Comparison of ENCODE assay signal across 32 cellular contexts in genomic region chr15:82856397-82857170, GRCh38. TPM values are rescaled to one million over a fixed set of nuclear protein-coding genes. Genes with fewer than 3 reads are reported as not detected.
DNase-seq lines count a peak whose midpoint lies in the region; ATAC-seq and TF ChIP-seq lines count a peak whose summit lies in the region.
"Had no signal": no experiment of that assay in that cellular context is flagged by ENCODE, and none has a peak within 500 bp of the region (broad histone marks: within the 10 kb centered on the region; RNA-seq: fewer than 3 reads in every experiment).

No MANE protein-coding gene starts in this region.

- no peak overlapping the region for H3K4me3 ChIP-seq in OCI-LY7 (ENCODE audit: low read depth, low read length, poor library complexity, severe bottlenecking)
- H3K4me3 ChIP-seq: breast epithelium, GM12878, lower lobe of right lung, mucosa of descending colon, sigmoid colon had no signal

- BruUV-seq in OCI-LY7 (replicated peaks; lab: Mats Ljungman, UMichigan): no TSS peak

- no peaks in the 10 kb centered on the region for H3K79me2 ChIP-seq in OCI-LY7 (ENCODE audit: insufficient read depth, low read depth, low read length)
- H3K79me2 ChIP-seq: parathyroid adenoma had no signal

- no peak overlapping the region for H3K4me2 ChIP-seq in OCI-LY7 (ENCODE audit: low read length)

- CTCF ChIA-PET in OCI-LY7 (lab: Charles Lee; ENCODE audit: unreplicated experiment): no interaction called here

- no peaks in the 10 kb centered on the region for H4K20me1 ChIP-seq in OCI-LY7 (ENCODE audit: insufficient read depth, low read length)

- TF ChIP-seq CTCF in OCI-LY7 (conservative IDR thresholded peaks at IDR 0.05; ENCODE audit: low read length) (no peak), progenitor cell of endocrine pancreas (IDR thresholded peaks at IDR 0.05; ENCODE audit: unreplicated experiment) (no peak)

- no peak overlapping the region for H3K27ac Mint-ChIP-seq in progenitor cell of endocrine pancreas
- H3K27ac Mint-ChIP-seq: activated CD4-positive, alpha-beta T cell treated with anti-CD3 and anti-CD28 coated beads for 36 hours; activated naive CD4-positive, alpha-beta T cell treated with anti-CD3 and anti-CD28 coated beads for 36 hours; activated T-cell treated with anti-CD3 and anti-CD28 coated beads, Interleukin-2, amount 50 U/mL, for 72 hours; natural killer cell treated with Interleukin-12 subunit alpha and Interleukin-12 subunit beta and Interleukin-15 and Interleukin-18, amount 100 ng/mL, for 72 hours; T-helper 17 cell had no signal

- no peaks in the 10 kb centered on the region for H3K9me3 Mint-ChIP-seq in progenitor cell of endocrine pancreas (ENCODE audit: low read depth)
- H3K9me3 Mint-ChIP-seq: activated naive CD4-positive, alpha-beta T cell treated with anti-CD3 and anti-CD28 coated beads for 36 hours; activated T-cell treated with anti-CD3 and anti-CD28 coated beads, Interleukin-2, amount 50 U/mL, for 72 hours; natural killer cell treated with Interleukin-12 subunit alpha and Interleukin-12 subunit beta and Interleukin-15 and Interleukin-18, amount 100 ng/mL, for 72 hours had no signal

- H3K4me3 Mint-ChIP-seq in progenitor cell of endocrine pancreas (ENCODE audit: low read depth): no peak overlapping the region
- H3K4me3 Mint-ChIP-seq: activated CD4-positive, alpha-beta T cell treated with anti-CD3 and anti-CD28 coated beads for 36 hours; activated naive CD4-positive, alpha-beta T cell treated with anti-CD3 and anti-CD28 coated beads for 36 hours; activated T-cell treated with anti-CD3 and anti-CD28 coated beads, Interleukin-2, amount 50 U/mL, for 72 hours; CD4-positive, CD25-positive, alpha-beta regulatory T cell; natural killer cell treated with Interleukin-12 subunit alpha and Interleukin-12 subunit beta and Interleukin-15 and Interleukin-18, amount 100 ng/mL, for 72 hours; T-helper 17 cell had no signal

- H2AFZ ChIP-seq in OCI-LY7 (ENCODE audit: low read length): peak overlapping the region; percentile 87; the same call in 1 of the 2 replicates
- H2AFZ ChIP-seq: parathyroid adenoma had no signal

- H3K36me3 ChIP-seq in OCI-LY7 (ENCODE audit: insufficient read depth, low read length): no peaks in the 10 kb centered on the region
- H3K36me3 ChIP-seq: breast epithelium, lower lobe of right lung, sigmoid colon had no signal

- no peak overlapping the region for H3K27ac ChIP-seq in OCI-LY7 (ENCODE audit: low read depth, low read length, poor library complexity, severe bottlenecking)
- H3K27ac ChIP-seq: breast epithelium, lower lobe of right lung, parathyroid adenoma, sigmoid colon had no signal

- H3K36me3 Mint-ChIP-seq in progenitor cell of endocrine pancreas (ENCODE audit: insufficient read depth): no peaks in the 10 kb centered on the region
- H3K36me3 Mint-ChIP-seq: CD4-positive, CD25-positive, alpha-beta regulatory T cell; natural killer cell treated with Interleukin-12 subunit alpha and Interleukin-12 subunit beta and Interleukin-15 and Interleukin-18, amount 100 ng/mL, for 72 hours had no signal

- H3K9me2 ChIP-seq in OCI-LY7 (ENCODE audit: insufficient read depth, low read length): no peaks in the 10 kb centered on the region
- H3K9me2 ChIP-seq: SK-N-SH had no signal

- intact Hi-C loops in OCI-LY7 (cut with micrococcal nuclease; ENCODE audit: unreplicated experiment) (no loop called here), sciatic nerve (cut with DNase I) (no loop called here)

- H3K27me3 Mint-ChIP-seq in progenitor cell of endocrine pancreas: no peaks in the 10 kb centered on the region
- H3K27me3 Mint-ChIP-seq: activated CD4-positive, alpha-beta T cell treated with anti-CD3 and anti-CD28 coated beads for 36 hours; CD4-positive, CD25-positive, alpha-beta regulatory T cell; natural killer cell treated with Interleukin-12 subunit alpha and Interleukin-12 subunit beta and Interleukin-15 and Interleukin-18, amount 100 ng/mL, for 72 hours had no signal

- H3K9me3 ChIP-seq in OCI-LY7 (ENCODE audit: low read length): no peaks in the 10 kb centered on the region
- H3K9me3 ChIP-seq: breast epithelium, lower lobe of right lung, mucosa of descending colon, sigmoid colon, SK-N-SH had no signal

- DNase-seq in ELF-1 (ENCODE audit: low read depth, low spot score): peak; percentile 54
- no peak for DNase-seq in OCI-LY7 (ENCODE audit: low spot score)
- no peak for DNase-seq in left lobe of liver (ENCODE audit: low spot score)
- DNase-seq in sciatic nerve (ENCODE audit: low spot score): peak; percentile 13
- DNase-seq in UCSD-AML1 (lab: John Stamatoyannopoulos, UW; ENCODE audit: unreplicated experiment): no peak
- no peak for DNase-seq in progenitor cell of endocrine pancreas (ENCODE audit: low spot score, unreplicated experiment)
- DNase-seq: activated CD4-positive, alpha-beta T cell treated with anti-CD3 and anti-CD28 coated beads for 36 hours; activated naive CD4-positive, alpha-beta T cell treated with anti-CD3 and anti-CD28 coated beads for 36 hours; activated T-cell treated with anti-CD3 and anti-CD28 coated beads, Interleukin-2, amount 50 U/mL, for 72 hours; amniotic stem cell; CD4-positive, CD25-positive, alpha-beta regulatory T cell; effector memory CD4-positive, alpha-beta T cell; lower lobe of right lung; mucosa of descending colon; NCI-H1436 treated with DMSO at 0.1 percent for 48 hours; NCI-H446; NCI-H774; RPMI8226; sigmoid colon; SK-N-SH; stimulated activated CD4-positive, alpha-beta T cell treated with anti-CD3 and anti-CD28 coated beads, Interleukin-15, amount 100 ng/mL, for 24 hours; stimulated activated naive CD4-positive, alpha-beta T cell; T-helper 17 cell had no signal

- no peaks in the 10 kb centered on the region for H3K4me1 Mint-ChIP-seq in progenitor cell of endocrine pancreas (ENCODE audit: low read depth)

- ATAC-seq in left lobe of liver (peak; percentile 54), sciatic nerve (no peak), GM18861 (IDR thresholded peaks at IDR 0.05; ENCODE audit: unreplicated experiment) (no peak), GM21619 (IDR thresholded peaks at IDR 0.05; ENCODE audit: unreplicated experiment) (no peak)
- ATAC-seq: activated CD4-positive, alpha-beta T cell treated with anti-CD3 and anti-CD28 coated beads for 36 hours; activated T-cell treated with anti-CD3 and anti-CD28 coated beads, Interleukin-2, amount 50 U/mL, for 72 hours; GM12878; mucosa of descending colon; natural killer cell treated with Interleukin-12 subunit alpha and Interleukin-12 subunit beta and Interleukin-15 and Interleukin-18, amount 100 ng/mL, for 72 hours; T-helper 17 cell had no signal

- peaks cover 10% of the 10 kb centered on the region for H3K4me1 ChIP-seq in OCI-LY7 (ENCODE audit: insufficient read depth, low read length, poor library complexity, severe bottlenecking)
- H3K4me1 ChIP-seq: breast epithelium, sigmoid colon had no signal

- POLR2A ChIA-PET in OCI-LY7 (lab: Charles Lee): interaction anchor here (0.6 to 0.8 kb wide), 3 partner anchors 17 to 316 kb away, joined by 3 to 4 read pairs (median 3); no protein-coding TSS in a partner anchor

RNA-seq across cellular contexts. Expression of gene WHAMM, which starts 47.2 kb away (rescaled TPM):
- total RNA-seq in OCI-LY7 (2014; rRNA removed; shearing (Covaris generic)): 7.3 and 8.6 TPM in 2 replicates
- total RNA-seq in OCI-LY7 (2022) (13.6 and 13.7 TPM in 2 replicates), left lobe of liver (5.0 TPM), sciatic nerve (14.2 TPM), progenitor cell of endocrine pancreas (7.5 and 8.1 TPM in 2 replicates)

RNA-seq across cellular contexts. Expression of gene FSD2, which starts 50.7 kb away (rescaled TPM):
- 0.13 and 0.92 TPM in 2 replicates for total RNA-seq in OCI-LY7 (2014; rRNA removed; shearing (Covaris generic))
- total RNA-seq in OCI-LY7 (2022): 0.28 and 0.32 TPM in 2 replicates
- total RNA-seq in left lobe of liver: not detected
- total RNA-seq in sciatic nerve: not detected
- total RNA-seq in progenitor cell of endocrine pancreas: not detected in 2 replicates
- total RNA-seq: activated CD4-positive, alpha-beta T cell treated with anti-CD3 and anti-CD28 coated beads for 36 hours; activated naive CD4-positive, alpha-beta T cell treated with anti-CD3 and anti-CD28 coated beads for 36 hours; activated T-cell treated with anti-CD3 and anti-CD28 coated beads, Interleukin-2, amount 50 U/mL, for 72 hours; CD4-positive, CD25-positive, alpha-beta regulatory T cell; epithelial cell of proximal tubule; HT1080; mucosa of descending colon; natural killer cell treated with Interleukin-12 subunit alpha and Interleukin-12 subunit beta and Interleukin-15 and Interleukin-18, amount 100 ng/mL, for 72 hours; sigmoid colon; T-helper 17 cell; temporal lobe had no signal

Comparison
In these comparisons a context has a peak if more than half of its experiments do, and no peak if none do; other contexts are left out.
1. DNase-seq: peak in ELF-1 (single experiment) and sciatic nerve (single experiment); none in OCI-LY7 (single experiment), left lobe of liver (single experiment), UCSD-AML1 (single experiment) and progenitor cell of endocrine pancreas (single experiment).